In the genomic region with DNA sequence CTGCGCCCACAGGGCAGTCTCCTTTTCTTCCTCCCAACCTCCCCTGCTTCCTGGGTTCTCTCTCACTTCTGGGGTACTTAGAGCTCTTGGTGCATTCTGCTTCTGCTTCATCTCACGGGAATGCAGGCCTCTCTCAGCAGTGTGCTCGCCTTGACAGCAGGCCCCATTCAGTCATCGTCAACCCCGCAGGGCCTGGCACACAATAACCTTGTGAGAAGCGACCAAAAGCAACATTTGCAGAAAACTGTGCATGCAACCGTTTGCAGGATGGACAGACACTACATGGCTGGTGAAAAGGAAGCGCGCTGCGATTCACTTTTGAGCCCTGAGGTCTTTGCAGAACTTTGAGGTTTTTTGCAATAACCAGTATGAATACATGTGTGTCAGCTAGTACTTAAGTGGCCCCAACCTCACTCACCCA, we compare ENCODE assay signal across 22 cellular contexts. TPM values are rescaled to one million over a fixed set of nuclear protein-coding genes. Genes with fewer than 3 reads are reported as not detected.
DNase-seq lines count a peak whose midpoint lies in the region; ATAC-seq, FAIRE-seq and TF ChIP-seq lines count a peak whose summit lies in the region.
"Had no signal": no experiment of that assay in that cellular context is flagged by ENCODE, and none has a peak within 500 bp of the region (broad histone marks: within the 10 kb centered on the region; RNA-seq: fewer than 3 reads in every experiment).

No MANE protein-coding gene starts in this region.

- no peak overlapping the region for H3K4me3 ChIP-seq in CD4-positive, CD25-positive, alpha-beta regulatory T cell (ENCODE audit: low read depth, low read length)
- H3K4me3 ChIP-seq in IMR-90 (ENCODE audit: insufficient read depth, low read depth, low read length) (no peak overlapping the region), vagina (no peak overlapping the region)
- H3K4me3 ChIP-seq: lung, tibial artery had no signal

- H3K4me2 ChIP-seq in IMR-90 (ENCODE audit: low read depth, low read length), result no peak overlapping the region

- no peak for DNase-seq in CD4-positive, CD25-positive, alpha-beta regulatory T cell
- DNase-seq in IMR-90, result no peak
- no peak for DNase-seq in central memory CD8-positive, alpha-beta T cell (ENCODE audit: low spot score in 2 of 2)
- DNase-seq in natural killer cell treated with Interleukin-12 subunit alpha and Interleukin-12 subunit beta and Interleukin-15 and Interleukin-18, amount 100 ng/mL, for 72 hours (ENCODE audit: low spot score), result no peak
- no peak for DNase-seq in vagina (ENCODE audit: extremely low spot score in 2 of 2)
- DNase-seq in frontal cortex (ENCODE audit: low spot score in 2 of 2), result no peak
- no peak for DNase-seq in kidney tubule cell (ENCODE audit: low spot score)
- DNase-seq in kidney glomerular epithelial cell (lab: John Stamatoyannopoulos, UW), result no peak
- DNase-seq: activated naive CD8-positive, alpha-beta T cell treated with anti-CD3 and anti-CD28 coated beads, Interleukin-2, amount 10 ng/mL, durations not matched to agents 7 days and 5 days; effector CD4-positive, alpha-beta T cell; head of caudate nucleus; naive thymus-derived CD4-positive, alpha-beta T cell; NCI-H1930; stimulated activated CD4-positive, alpha-beta T cell treated with anti-CD3 and anti-CD28 coated beads, Interleukin-15, amount 100 ng/mL, for 24 hours; tibial artery had no signal

- H3K27me3 Mint-ChIP-seq in CD4-positive, CD25-positive, alpha-beta regulatory T cell, result peaks cover 16% of the 10 kb centered on the region
- no peaks in the 10 kb centered on the region for H3K27me3 Mint-ChIP-seq in central memory CD8-positive, alpha-beta T cell
- peaks cover 0 to 2% of the 10 kb centered on the region in 2 donors for H3K27me3 Mint-ChIP-seq in natural killer cell treated with Interleukin-12 subunit alpha and Interleukin-12 subunit beta and Interleukin-15 and Interleukin-18, amount 100 ng/mL, for 72 hours

- peak overlapping the region; percentile 60 for H2BK5ac ChIP-seq in IMR-90 (ENCODE audit: low read depth, low read length, poor library complexity, severe bottlenecking)

- POLR2A ChIA-PET in IMR-90 (lab: Charles Lee; ENCODE audit: unreplicated experiment), result no interaction called here

- peak overlapping the region; percentile 34 to 85; a peak in 2 of 4 replicates for H4K8ac ChIP-seq in IMR-90 (ENCODE audit: low read depth in 2 of 2, low read length in 2 of 2)

- peak overlapping the region; percentile 84; the same call in 2 of the 3 replicates for H2BK15ac ChIP-seq in IMR-90 (ENCODE audit: low read depth, low read length)

- no peak for TF ChIP-seq RAD21 in IMR-90 (IDR thresholded peaks at IDR 0.05; ENCODE audit: low read length)

- no peaks in the 10 kb centered on the region for H3K36me3 Mint-ChIP-seq in CD4-positive, CD25-positive, alpha-beta regulatory T cell
- H3K36me3 Mint-ChIP-seq in central memory CD8-positive, alpha-beta T cell (ENCODE audit: insufficient read depth), result peaks cover 4% of the 10 kb centered on the region
- no peaks in the 10 kb centered on the region for H3K36me3 Mint-ChIP-seq in natural killer cell treated with Interleukin-12 subunit alpha and Interleukin-12 subunit beta and Interleukin-15 and Interleukin-18, amount 100 ng/mL, for 72 hours
- H3K36me3 Mint-ChIP-seq: activated naive CD8-positive, alpha-beta T cell treated with anti-CD3 and anti-CD28 coated beads, Interleukin-2, amount 10 ng/mL, durations not matched to agents 7 days and 5 days; CD14-positive monocyte; naive thymus-derived CD4-positive, alpha-beta T cell; stimulated activated memory B cell treated with anti-CD40 and anti-IgM and Interleukin-4, amounts not matched to agents 10 μg/mL and 1 μg/mL and 100 μg/mL, for 72 hours; WTC11 had no signal

- H3K4me3 Mint-ChIP-seq in CD4-positive, CD25-positive, alpha-beta regulatory T cell, result no peak overlapping the region
- H3K4me3 Mint-ChIP-seq in central memory CD8-positive, alpha-beta T cell, result peak overlapping the region; percentile 4
- peak overlapping the region; percentile 10 for H3K4me3 Mint-ChIP-seq in natural killer cell treated with Interleukin-12 subunit alpha and Interleukin-12 subunit beta and Interleukin-15 and Interleukin-18, amount 100 ng/mL, for 72 hours
- H3K4me3 Mint-ChIP-seq: activated naive CD8-positive, alpha-beta T cell treated with anti-CD3 and anti-CD28 coated beads, Interleukin-2, amount 10 ng/mL, durations not matched to agents 7 days and 5 days; CD14-positive monocyte; naive thymus-derived CD4-positive, alpha-beta T cell; stimulated activated memory B cell treated with anti-CD40 and anti-IgM and Interleukin-4, amounts not matched to agents 10 μg/mL and 1 μg/mL and 100 μg/mL, for 72 hours; T-helper 2 cell treated with Interferon-gamma antibody and Interleukin-4, amounts not matched to agents 5 μg/mL and 100 μg/mL, for 36 hours; WTC11 had no signal

- H2AFZ ChIP-seq in IMR-90 (replicated peaks; ENCODE audit: low read length, poor library complexity), result peak overlapping the region; percentile 78

- H3K4me1 ChIP-seq in CD4-positive, CD25-positive, alpha-beta regulatory T cell (ENCODE audit: control insufficient read depth, insufficient read depth, low read length, poor library complexity, severe bottlenecking), result peaks cover 9% of the 10 kb centered on the region
- H3K4me1 ChIP-seq in IMR-90 (ENCODE audit: control insufficient read depth, insufficient read depth, low read length) (peaks cover 29% of the 10 kb centered on the region), vagina (peaks cover 9% of the 10 kb centered on the region)

- H2BK120ac ChIP-seq in IMR-90 (ENCODE audit: low read depth, low read length), result peak overlapping the region; percentile 89

- H2BK20ac ChIP-seq in IMR-90 (ENCODE audit: low read depth, low read length), result peak overlapping the region; percentile 70

- H3K4me1 Mint-ChIP-seq in CD4-positive, CD25-positive, alpha-beta regulatory T cell, result peaks cover 0 to 17% (median 8%) of the 10 kb centered on the region in 4 donors
- H3K4me1 Mint-ChIP-seq in central memory CD8-positive, alpha-beta T cell, result peaks cover 57% of the 10 kb centered on the region
- peaks cover 45 to 56% of the 10 kb centered on the region in 2 donors for H3K4me1 Mint-ChIP-seq in natural killer cell treated with Interleukin-12 subunit alpha and Interleukin-12 subunit beta and Interleukin-15 and Interleukin-18, amount 100 ng/mL, for 72 hours (ENCODE audit: low read depth in 2 of 2)

- peak overlapping the region; percentile 64; the same call in 1 of the 2 replicates for H3K18ac ChIP-seq in IMR-90 (ENCODE audit: low read depth, low read length)

- no peak for ATAC-seq in CD4-positive, CD25-positive, alpha-beta regulatory T cell (ENCODE audit: low read depth in 2 of 2)
- no peak for ATAC-seq in IMR-90 (ENCODE audit: low read depth)
- no peak for ATAC-seq in central memory CD8-positive, alpha-beta T cell (replicated peaks; ENCODE audit: extremely low read depth, poor library complexity, severe bottlenecking)
- peak in 1 of 2 donors; percentile 55 for ATAC-seq in natural killer cell treated with Interleukin-12 subunit alpha and Interleukin-12 subunit beta and Interleukin-15 and Interleukin-18, amount 100 ng/mL, for 72 hours
- ATAC-seq: naive thymus-derived CD4-positive, alpha-beta T cell; stimulated activated memory B cell treated with anti-CD40 and anti-IgM and Interleukin-4, amounts not matched to agents 10 μg/mL and 1 μg/mL and 100 μg/mL, for 72 hours; WTC11 had no signal

- peak overlapping the region in 2 of 3 donors; percentile 51 to 79 for H3K27ac Mint-ChIP-seq in CD4-positive, CD25-positive, alpha-beta regulatory T cell
- H3K27ac Mint-ChIP-seq in central memory CD8-positive, alpha-beta T cell (ENCODE audit: low read depth), result peak overlapping the region; percentile 82
- no peak overlapping the region for H3K27ac Mint-ChIP-seq in natural killer cell treated with Interleukin-12 subunit alpha and Interleukin-12 subunit beta and Interleukin-15 and Interleukin-18, amount 100 ng/mL, for 72 hours
- H3K27ac Mint-ChIP-seq: activated naive CD8-positive, alpha-beta T cell treated with anti-CD3 and anti-CD28 coated beads, Interleukin-2, amount 10 ng/mL, durations not matched to agents 7 days and 5 days; naive thymus-derived CD4-positive, alpha-beta T cell; stimulated activated memory B cell treated with anti-CD40 and anti-IgM and Interleukin-4, amounts not matched to agents 10 μg/mL and 1 μg/mL and 100 μg/mL, for 72 hours; T-helper 2 cell treated with Interferon-gamma antibody and Interleukin-4, amounts not matched to agents 5 μg/mL and 100 μg/mL, for 36 hours; WTC11 had no signal

- H4K5ac ChIP-seq in IMR-90 (ENCODE audit: low read depth, low read length), result peak overlapping the region; percentile 61; the same call in 1 of the 2 replicates

- intact Hi-C loops in IMR-90 (cut with micrococcal nuclease) (no loop called here), vagina (cut with DNase I) (no loop called here)

- peaks cover 22% of the 10 kb centered on the region for H3K9me1 ChIP-seq in IMR-90 (ENCODE audit: insufficient read depth, low read length)

- TF ChIP-seq CTCF in IMR-90 (conservative IDR thresholded peaks at IDR 0.05; ENCODE audit: low read depth, low read length) (no peak), vagina (IDR thresholded peaks at IDR 0.05) (no peak)

- CTCF ChIA-PET in IMR-90 (lab: Yijun Ruan, JAX), result no interaction called here

- peak overlapping the region; percentile 52; the same call in 1 of the 2 replicates for H3K23ac ChIP-seq in IMR-90 (ENCODE audit: low read depth, low read length)

- H4K20me1 ChIP-seq in IMR-90 (ENCODE audit: insufficient read depth, low read length), result no peaks in the 10 kb centered on the region

- H3K9me3 Mint-ChIP-seq in CD4-positive, CD25-positive, alpha-beta regulatory T cell, result no peaks in the 10 kb centered on the region
- no peaks in the 10 kb centered on the region for H3K9me3 Mint-ChIP-seq in central memory CD8-positive, alpha-beta T cell
- H3K9me3 Mint-ChIP-seq in natural killer cell treated with Interleukin-12 subunit alpha and Interleukin-12 subunit beta and Interleukin-15 and Interleukin-18, amount 100 ng/mL, for 72 hours, result no peaks in the 10 kb centered on the region
- H3K9me3 Mint-ChIP-seq: activated naive CD8-positive, alpha-beta T cell treated with anti-CD3 and anti-CD28 coated beads, Interleukin-2, amount 10 ng/mL, durations not matched to agents 7 days and 5 days; naive thymus-derived CD4-positive, alpha-beta T cell; stimulated activated memory B cell treated with anti-CD40 and anti-IgM and Interleukin-4, amounts not matched to agents 10 μg/mL and 1 μg/mL and 100 μg/mL, for 72 hours; T-helper 2 cell treated with Interferon-gamma antibody and Interleukin-4, amounts not matched to agents 5 μg/mL and 100 μg/mL, for 36 hours; WTC11 had no signal

- no TSS peak for BruUV-seq in IMR-90 (replicated peaks; lab: Mats Ljungman, UMichigan)

- H3K79me1 ChIP-seq in IMR-90 (ENCODE audit: low read depth in 1 of 2, low read length in 2 of 2), result no peaks in the 10 kb centered on the region; a peak in 1 of 4 replicates

- peak overlapping the region; percentile 53; the same call in 1 of the 2 replicates for H2AK5ac ChIP-seq in IMR-90 (ENCODE audit: low read depth, low read length)

- TF ChIP-seq POLR2A in IMR-90 (IDR thresholded peaks at IDR 0.05; ENCODE audit: low read depth, low read length), result no peak
- no peak for TF ChIP-seq POLR2A in vagina (IDR thresholded peaks at IDR 0.05)

- peak overlapping the region; percentile 63 for H4K91ac ChIP-seq in IMR-90 (ENCODE audit: insufficient read depth, low read depth, low read length)

- H3K4ac ChIP-seq in IMR-90 (ENCODE audit: low read depth, low read length), result peak overlapping the region; percentile 85

- no peaks in the 10 kb centered on the region for H3K36me3 ChIP-seq in CD4-positive, CD25-positive, alpha-beta regulatory T cell (ENCODE audit: control insufficient read depth, insufficient read depth, low read length)
- H3K36me3 ChIP-seq in IMR-90 (ENCODE audit: control insufficient read depth, insufficient read depth, low read length), result no peaks in the 10 kb centered on the region
- H3K36me3 ChIP-seq in vagina, result no peaks in the 10 kb centered on the region
- H3K36me3 ChIP-seq: tibial artery had no signal

- no peak overlapping the region for H3K9ac ChIP-seq in IMR-90 (ENCODE audit: low read depth, low read length)

- FAIRE-seq in frontal cortex (lab: Jason Lieb, UNC), result no peak
- FAIRE-seq: H1 had no signal

- H3K27me3 ChIP-seq in CD4-positive, CD25-positive, alpha-beta regulatory T cell (ENCODE audit: control insufficient read depth, insufficient read depth, low read length), result peaks cover 2% of the 10 kb centered on the region
- H3K27me3 ChIP-seq in IMR-90 (ENCODE audit: control insufficient read depth, insufficient read depth, low read length) (no peaks in the 10 kb centered on the region), vagina (no peaks in the 10 kb centered on the region)
- H3K27me3 ChIP-seq: tibial artery had no signal

- no peak overlapping the region for H3K27ac ChIP-seq in CD4-positive, CD25-positive, alpha-beta regulatory T cell (ENCODE audit: insufficient read depth, low read length, poor library complexity, severe bottlenecking)
- no peak overlapping the region; the same call in 1 of the 2 replicates for H3K27ac ChIP-seq in IMR-90 (ENCODE audit: insufficient read depth, low read length)
- no peak overlapping the region for H3K27ac ChIP-seq in vagina
- H3K27ac ChIP-seq: tibial artery had no signal

- H2AK9ac ChIP-seq in IMR-90 (replicated peaks; ENCODE audit: low read depth, low read length, poor library complexity), result peak overlapping the region; percentile 83

- dilution Hi-C loops in IMR-90 (cut with HindIII; ENCODE audit: low sequenced_read_pairs, unreplicated experiment), result no loop called here

- no peaks in the 10 kb centered on the region for H3K9me3 ChIP-seq in CD4-positive, CD25-positive, alpha-beta regulatory T cell (ENCODE audit: control insufficient read depth in 2 of 2, low read length in 2 of 2)
- no peaks in the 10 kb centered on the region for H3K9me3 ChIP-seq in IMR-90 (ENCODE audit: control insufficient read depth, insufficient read depth, low read length)
- no peaks in the 10 kb centered on the region for H3K9me3 ChIP-seq in vagina
- H3K9me3 ChIP-seq: tibial artery had no signal

- in situ Hi-C loops in IMR-90 (cut with MboI; ENCODE audit: low sequenced_read_pairs), result no loop called here

- 71% methylated on average over 5 of the region's 10 CpGs; no CpG with 5 or more reads in 1 of the 2 experiments for WGBS in IMR-90 (ENCODE audit: extremely low coverage in 2 of 2, insufficient read length in 1 of 2), 2 experiments

- H3K14ac ChIP-seq in IMR-90 (replicated peaks; ENCODE audit: low read depth, low read length), result peak overlapping the region; percentile 85

- H3K56ac ChIP-seq in IMR-90 (ENCODE audit: extremely low read depth, insufficient read depth, low read length), result no peak overlapping the region

RNA-seq across cellular contexts. Expression of gene CD160, which starts 2.6 kb away (rescaled TPM):
- total RNA-seq in CD4-positive, CD25-positive, alpha-beta regulatory T cell, result not detected
- polyA plus RNA-seq in CD4-positive, CD25-positive, alpha-beta regulatory T cell, result under 1 TPM in 3 of 4 donors, not detected in 1; 0.19 to 0.28 (median 0.21) TPM
- total RNA-seq in IMR-90 (2012; rRNA removed), result not detected in 2 replicates
- polyA plus RNA-seq in IMR-90 (2012; rRNA removed), result not detected in 2 replicates
- not detected in 2 replicates for polyA plus RNA-seq in IMR-90 (2012; cell fraction: cytosol; rRNA removed)
- not detected in 2 replicates for polyA plus RNA-seq in IMR-90 (2012; cell fraction: nucleus; rRNA removed; ENCODE audit: low replicate concordance)
- total RNA-seq in natural killer cell treated with Interleukin-12 subunit alpha and Interleukin-12 subunit beta and Interleukin-15 and Interleukin-18, amount 100 ng/mL, for 72 hours, result under 1 TPM; 0.31 to 0.33 TPM
- total RNA-seq in vagina, result 0.49 TPM
- total RNA-seq in frontal cortex, result not detected
- total RNA-seq: H1, NCI-H460, WTC11 had no signal
- polyA plus RNA-seq: H1 had no signal

RNA-seq across cellular contexts. Expression of gene PDZK1, which starts 9.5 kb away (rescaled TPM):
- total RNA-seq in CD4-positive, CD25-positive, alpha-beta regulatory T cell, result not detected
- under 1 TPM in 2 of 4 donors, not detected in 2; 0.15 to 0.16 TPM for polyA plus RNA-seq in CD4-positive, CD25-positive, alpha-beta regulatory T cell
- total RNA-seq in IMR-90 (2012; rRNA removed), result 1.4 and 1.7 TPM in 2 replicates
- polyA plus RNA-seq in IMR-90 (2012; rRNA removed), result 1.6 and 2.1 TPM in 2 replicates
- 0.21 and 1.9 TPM in 2 replicates for polyA plus RNA-seq in IMR-90 (2012; cell fraction: cytosol; rRNA removed)
- 0.42 and 4.7 TPM in 2 replicates for polyA plus RNA-seq in IMR-90 (2012; cell fraction: nucleus; rRNA removed; ENCODE audit: low replicate concordance)
- under 1 TPM; 0.31 to 0.98 TPM for total RNA-seq in natural killer cell treated with Interleukin-12 subunit alpha and Interleukin-12 subunit beta and Interleukin-15 and Interleukin-18, amount 100 ng/mL, for 72 hours
- total RNA-seq in vagina, result 0.49 TPM
- total RNA-seq in frontal cortex, result 0.82 TPM
- total RNA-seq: H1 had no signal
- polyA plus RNA-seq: CD14-positive monocyte had no signal

Comparison
In these comparisons a context has a peak if more than half of its experiments do, and no peak if none do; other contexts are left out.
1. H3K27ac Mint-ChIP-seq: peak in CD4-positive, CD25-positive, alpha-beta regulatory T cell (2 of 3) and central memory CD8-positive, alpha-beta T cell (single experiment); none in natural killer cell treated with Interleukin-12 subunit alpha and Interleukin-12 subunit beta and Interleukin-15 and Interleukin-18, amount 100 ng/mL, for 72 hours (0 of 2).
2. H3K4me3 Mint-ChIP-seq: peak in central memory CD8-positive, alpha-beta T cell (single experiment) and natural killer cell treated with Interleukin-12 subunit alpha and Interleukin-12 subunit beta and Interleukin-15 and Interleukin-18, amount 100 ng/mL, for 72 hours (single experiment); none in CD4-positive, CD25-positive, alpha-beta regulatory T cell (0 of 4).